ENCODE assay signal across 1 cellular context in genomic region chr1:77516106-77516505, GRCh38.
TF ChIP-seq lines count a peak whose summit lies in the region.

No MANE protein-coding gene starts in this region.

TF ChIP-seq in HCT116, 20 proteins besides CTCF, POLR2A, EP300 and RAD21 (continued from another document):
- TF ChIP-seq CBX3 (IDR thresholded peaks at IDR 0.05; ENCODE audit: low read depth) = no peak
- TF ChIP-seq ZFX (IDR thresholded peaks at IDR 0.05) = no peak
- no peak for TF ChIP-seq ATF3 (IDR thresholded peaks at IDR 0.05)
- no peak for TF ChIP-seq EZH2 (IDR thresholded peaks at IDR 0.05)
- no peak for TF ChIP-seq EZH2phosphoT487 (IDR thresholded peaks at IDR 0.05; ENCODE audit: borderline replicate concordance)
- no peak for TF ChIP-seq CEBPB (IDR thresholded peaks at IDR 0.05; ENCODE audit: low read depth)
